In genomic region chr11:776459-777287, GRCh38 we compare ENCODE assay signal across 8 cellular contexts. TPM values are rescaled to one million over a fixed set of nuclear protein-coding genes. Genes with fewer than 3 reads are reported as not detected.
DNase-seq lines count a peak whose midpoint lies in the region; ATAC-seq, FAIRE-seq and TF ChIP-seq lines count a peak whose summit lies in the region.

No MANE protein-coding gene starts in this region.

- peak; percentile 87 for DNase-seq in GM10266 (ENCODE audit: extremely low spot score)
- peak; percentile 31 to 47 for DNase-seq in activated CD4-positive, alpha-beta T cell treated with anti-CD3 and anti-CD28 coated beads, Interleukin-2, amount 50 U/mL, for 48 hours
- peak; percentile 19 for DNase-seq in germinal center (ENCODE audit: low spot score)
- DNase-seq in pancreas: peak in 4 of 6 donors; percentile 36 to 88 (median 63)
- no peak for DNase-seq in NCI-H446 (lab: John Stamatoyannopoulos, UW)
- no peak for DNase-seq in HTR-8/SVneo (ENCODE audit: insufficient read length, low spot score)

- ATAC-seq in GM21423 (IDR thresholded peaks at IDR 0.05; ENCODE audit: unreplicated experiment) (peak; percentile 16), pancreas (peak; percentile 17 to 47 (median 31))

- H3K36me3 ChIP-seq in HUES6 (ENCODE audit: control insufficient read depth, insufficient read depth, low read length) (peaks cover 38% of the 10 kb centered on the region), pancreas (peaks cover 0 to 12% (median 0%) of the 10 kb centered on the region in 3 donors)

- H3K27me3 ChIP-seq in HUES6 (ENCODE audit: control insufficient read depth, insufficient read depth, low read length): no peaks in the 10 kb centered on the region
- H3K27me3 ChIP-seq in pancreas: no peaks in the 10 kb centered on the region

- H3K9me3 ChIP-seq in HUES6 (ENCODE audit: control insufficient read depth, insufficient read depth, low read depth, low read length): no peaks in the 10 kb centered on the region
- no peaks in the 10 kb centered on the region for H3K9me3 ChIP-seq in pancreas

- H3K27ac ChIP-seq in HUES6 (ENCODE audit: low read depth, low read length): peak overlapping the region; percentile 85
- H3K27ac ChIP-seq in pancreas: peak overlapping the region in 3 of 4 donors; percentile 41 to 55 (median 52)

- H3K9ac ChIP-seq in HUES6 (ENCODE audit: low read length): peak overlapping the region; percentile 93

- intact Hi-C loops in pancreas (cut with DNase I): no loop called here

- TF ChIP-seq CTCF in GM10266 (IDR thresholded peaks at IDR 0.05; ENCODE audit: control insufficient read depth, insufficient read depth, low read depth, missing control alignments) (peak; percentile 24), pancreas (IDR thresholded peaks at IDR 0.05) (no peak)

- FAIRE-seq in pancreas (lab: Jason Lieb, UNC): no peak
- FAIRE-seq in HTR-8/SVneo (lab: Jason Lieb, UNC): no peak

- H3K4me1 ChIP-seq in HUES6 (ENCODE audit: control insufficient read depth, insufficient read depth, low read length) (peaks cover 20% of the 10 kb centered on the region), pancreas (peaks cover 0 to 14% (median 6%) of the 10 kb centered on the region in 3 donors)

- H3K4me3 ChIP-seq in HUES6 (ENCODE audit: low read depth, low read length): peak overlapping the region; percentile 96
- peak overlapping the region; percentile 77 to 90 (median 81) for H3K4me3 ChIP-seq in pancreas

- 2 to 4% methylated on average over 29 to 68 of the region's 68 CpGs for WGBS in pancreas, 2 donors

RNA-seq across cellular contexts. Expression of gene GATD1, which starts 0.6 kb away (rescaled TPM):
- total RNA-seq in pancreas: 10 to 100 TPM; 13.6 to 28.9 (median 18.1) TPM
- 10 to 100 TPM; 27.9 to 43.2 TPM for polyA plus RNA-seq in pancreas

RNA-seq across cellular contexts. Expression of gene CEND1, which starts 13.2 kb away (rescaled TPM):
- total RNA-seq in pancreas: under 1 TPM in 1 of 6 donors, not detected in 5; 0.12 TPM
- under 1 TPM; 0.27 to 0.42 TPM for polyA plus RNA-seq in pancreas

RNA-seq across cellular contexts. Expression of gene SLC25A22, which starts 21.4 kb away (rescaled TPM):
- 10 to 100 TPM; 32.2 to 84.0 (median 41.8) TPM for total RNA-seq in pancreas
- polyA plus RNA-seq in pancreas: 10 to 100 TPM; 40.4 to 45.5 TPM

RNA-seq across cellular contexts. Expression of gene PIDD1, which starts 28.4 kb away (rescaled TPM):
- total RNA-seq in pancreas: 10 to 100 TPM in 1 of 6 donors, 1 to 10 TPM in 5; 6.3 to 12.9 (median 8.7) TPM
- 10 to 100 TPM; 53.1 to 70.9 TPM for polyA plus RNA-seq in pancreas

RNA-seq across cellular contexts. Expression of gene TALDO1, which starts 29.4 kb away (rescaled TPM):
- total RNA-seq in pancreas: 10 to 100 TPM; 52.5 to 83.9 (median 78.2) TPM
- polyA plus RNA-seq in pancreas: 10 to 100 TPM; 50.3 to 70.0 TPM

Comparison
In these comparisons a context has a peak if more than half of its experiments do, and no peak if none do; other contexts are left out.
1. DNase-seq: peak in GM10266 (single experiment), activated CD4-positive, alpha-beta T cell treated with anti-CD3 and anti-CD28 coated beads, Interleukin-2, amount 50 U/mL, for 48 hours (2 of 2), germinal center (single experiment) and pancreas (4 of 6); none in NCI-H446 (0 of 2) and HTR-8/SVneo (single experiment).